Comparison of ENCODE assay signal across 19 cellular contexts in genomic region chr20:53444386-53444785, GRCh38.
A peak's percentile ranks its signal among the peaks of the same experiment; 100 is the strongest.
DNase-seq lines count a peak whose midpoint lies in the region; ATAC-seq, FAIRE-seq and TF ChIP-seq lines count a peak whose summit lies in the region.
"Had no signal": no experiment of that assay in that cellular context is flagged by ENCODE, and none has a peak within 500 bp of the region (broad histone marks: within the 10 kb centered on the region; RNA-seq: fewer than 3 reads in every experiment).

No MANE protein-coding gene starts in this region.

- intact Hi-C loops in kidney (cut with DNase I) (no loop called here), pancreas (cut with DNase I) (no loop called here)

- H3K27ac ChIP-seq in VCaP = peak overlapping the region; percentile 72
- peak overlapping the region; percentile 33 to 83 for H3K27ac ChIP-seq in kidney (ENCODE audit: low read depth in 2 of 2, low read length in 2 of 2)
- no peak overlapping the region for H3K27ac ChIP-seq in pancreas
- H3K27ac ChIP-seq: Peyer's patch had no signal

- ATAC-seq in pancreas = peak in 3 of 4 donors; percentile 32 to 63 (median 57)
- ATAC-seq: GM12878; mucosa of descending colon; stimulated activated naive B cell treated with anti-CD40 and anti-IgM and Interleukin-4, amounts not matched to agents 10 μg/mL and 1 μg/mL and 100 μg/mL, for 72 hours had no signal

- DNase-seq in ELF-1 (ENCODE audit: low read depth, low spot score) = peak; percentile 4
- DNase-seq in kidney = no peak
- DNase-seq in pancreas = no peak
- no peak for DNase-seq in dedifferentiated amniotic fluid mesenchymal stem cell (ENCODE audit: extremely low spot score)
- no peak for DNase-seq in NCI-H524 (lab: John Stamatoyannopoulos, UW)
- DNase-seq in MV-4-11 (lab: John Stamatoyannopoulos, UW) = no peak
- DNase-seq: activated CD4-positive, alpha-beta T cell treated with anti-CD3 and anti-CD28 coated beads, Interleukin-2, amount 50 U/mL, for 48 hours; amygdala; CD4-positive, CD25-positive, alpha-beta regulatory T cell; central memory CD4-positive, alpha-beta T cell; DMS 273 treated with DMSO at 0.1 percent for 48 hours; mucosa of descending colon; NCI-H1436 treated with DMSO at 0.1 percent for 48 hours; NK-92 treated with Interleukin-12 subunit alpha and Interleukin-12 subunit beta, amount 100 ng/mL, for 24 hours; Peyer's patch; stimulated activated naive B cell treated with anti-CD40 and anti-IgM and Interleukin-4, amounts not matched to agents 10 μg/mL and 1 μg/mL and 100 μg/mL, for 72 hours; T-helper 2 cell had no signal

- peaks cover 1 to 13% of the 10 kb centered on the region in 2 donors for H3K9me3 ChIP-seq in kidney (ENCODE audit: control insufficient read depth in 1 of 2, low read length in 2 of 2)
- no peaks in the 10 kb centered on the region for H3K9me3 ChIP-seq in pancreas

- H3K9ac ChIP-seq in kidney (ENCODE audit: low read length in 2 of 2) = no peak overlapping the region

- H3K4me1 ChIP-seq in kidney (ENCODE audit: control insufficient read depth in 1 of 2, insufficient read depth in 1 of 2, low read depth in 1 of 2, low read length in 2 of 2) (peaks cover 0 to 7% of the 10 kb centered on the region in 2 donors), pancreas (no peaks in the 10 kb centered on the region)
- H3K4me1 ChIP-seq: Peyer's patch had no signal

- FAIRE-seq in kidney (lab: Jason Lieb, UNC) (no peak), pancreas (lab: Jason Lieb, UNC) (no peak)
- FAIRE-seq: GM12878 had no signal

- H3K4me3 ChIP-seq in kidney (ENCODE audit: low read length in 2 of 2) (no peak overlapping the region), pancreas (no peak overlapping the region)
- H3K4me3 ChIP-seq: GM12878, mucosa of descending colon, Peyer's patch had no signal

- TF ChIP-seq CTCF in VCaP (conservative IDR thresholded peaks at IDR 0.05) = no peak
- no peak for TF ChIP-seq CTCF in kidney (IDR thresholded peaks at IDR 0.05; ENCODE audit: borderline replicate concordance, extremely low read depth, insufficient read depth)
- no peak for TF ChIP-seq CTCF in pancreas (IDR thresholded peaks at IDR 0.05)

- 17 to 24% methylated on average over 8 of the region's 8 CpGs for WGBS in pancreas, 2 donors

- no peaks in the 10 kb centered on the region for H3K36me3 ChIP-seq in kidney (ENCODE audit: control insufficient read depth in 1 of 2, insufficient read depth in 2 of 2, low read length in 2 of 2)
- H3K36me3 ChIP-seq in pancreas = no peaks in the 10 kb centered on the region
- H3K36me3 ChIP-seq: Peyer's patch had no signal

- H3K27me3 ChIP-seq in pancreas = no peaks in the 10 kb centered on the region
- H3K27me3 ChIP-seq: Peyer's patch had no signal

Comparison
In these comparisons a context has a peak if more than half of its experiments do, and no peak if none do; other contexts are left out.
1. H3K27ac ChIP-seq: peak in VCaP (single experiment) and kidney (2 of 2); none in pancreas (0 of 4).